8 cellular contexts compared by ENCODE assay signal in genomic region chr11:57712256-57713150, GRCh38. TPM values are rescaled to one million over a fixed set of nuclear protein-coding genes. Genes with fewer than 3 reads are reported as not detected.
DNase-seq lines count a peak whose midpoint lies in the region; ATAC-seq, FAIRE-seq and TF ChIP-seq lines count a peak whose summit lies in the region.

Gene TMX2, plus strand, starts transcription at chr11:57712593. Its CDS starts 26 bp downstream, at chr11:57712619.

- H3K4me3 Mint-ChIP-seq in Calu3 (ENCODE audit: low read depth, unreplicated experiment) = peak within 1 kb of the TSS; percentile 88

- H2AFZ ChIP-seq in OCI-LY1 (ENCODE audit: low read length) = no peak within 1 kb of the TSS

- TF ChIP-seq CTCF in Calu3 (IDR thresholded peaks at IDR 0.05; ENCODE audit: unreplicated experiment) (no peak), OCI-LY1 (IDR thresholded peaks at IDR 0.05; ENCODE audit: low read length) (no peak)

- no peaks in the 10 kb centered on the region for H4K20me1 ChIP-seq in OCI-LY1 (ENCODE audit: insufficient read depth, low read length)

- H3K9me2 ChIP-seq in OCI-LY1 (ENCODE audit: low read depth, low read length) = no peaks in the 10 kb centered on the region

- H3K4me3 ChIP-seq in HUES64 (ENCODE audit: low read length) = peak within 1 kb of the TSS; percentile 95
- H3K4me3 ChIP-seq in OCI-LY1 (ENCODE audit: low read depth, low read length, poor library complexity, severe bottlenecking) = peak within 1 kb of the TSS; percentile 98
- H3K4me3 ChIP-seq in mesodermal cell (ENCODE audit: extremely low read depth, insufficient read depth, low read length, poor library complexity, severe bottlenecking) = peak within 1 kb of the TSS; percentile 94

- CTCF ChIA-PET in Calu3 (lab: Charles Lee) = interaction anchor here (0.7 to 1.4 kb wide), 5 partner anchors 29 to 192 kb away, joined by 3 to 6 read pairs (median 4); partner anchors contain the start of gene SELENOH

- no peaks in the 10 kb centered on the region; the same call in 1 of the 2 replicates for H3F3A ChIP-seq in OCI-LY1 (ENCODE audit: insufficient read depth, low read length)

- peak within 1 kb of the TSS; percentile 88 for H3K27ac Mint-ChIP-seq in Calu3 (ENCODE audit: unreplicated experiment)

- under 1% methylated on average over 53 of the region's 53 CpGs for WGBS in HUES64
- WGBS in mesodermal cell (ENCODE audit: insufficient coverage in 2 of 2), 2 experiments = 0% methylated on average over 40 to 42 of the region's 53 CpGs

- peak; percentile 100 for FAIRE-seq in endometrium (lab: Jason Lieb, UNC)

- peak; percentile 94 for ATAC-seq in GM21447 (IDR thresholded peaks at IDR 0.05; ENCODE audit: unreplicated experiment)

- peak; percentile 94 for DNase-seq in Calu3
- peak; percentile 86 for DNase-seq in activated CD8-positive, alpha-beta memory T cell treated with anti-CD3 and anti-CD28 coated beads, Interleukin-2, amount 50 U/mL, for 4 hours
- peak; percentile 73 to 82 for DNase-seq in stimulated activated CD8-positive, alpha-beta memory T cell treated with anti-CD3 and anti-CD28 coated beads, Interleukin-15, amount 100 ng/mL, for 4 hours (ENCODE audit: low read depth in 2 of 2)

- TSS peak; percentile 76 for BruUV-seq in Calu3 (replicated peaks; lab: Mats Ljungman, UMichigan)

- no peaks in the 10 kb centered on the region for H3K9me3 Mint-ChIP-seq in Calu3 (ENCODE audit: low read depth, unreplicated experiment)

- H3K27ac ChIP-seq in HUES64 (ENCODE audit: low read depth, low read length) (peak within 1 kb of the TSS; percentile 95), OCI-LY1 (ENCODE audit: low read depth, low read length, poor library complexity, severe bottlenecking) (peak within 1 kb of the TSS; percentile 78), mesodermal cell (ENCODE audit: low read depth, low read length, severe bottlenecking) (peak within 1 kb of the TSS; percentile 92)

- H3K79me2 ChIP-seq in OCI-LY1 (ENCODE audit: insufficient read depth, low read length) = peaks cover 27% of the 10 kb centered on the region

- no peaks in the 10 kb centered on the region for H3K9me3 ChIP-seq in HUES64 (ENCODE audit: insufficient read depth, low read depth, low read length)
- H3K9me3 ChIP-seq in OCI-LY1 (ENCODE audit: low read length) = no peaks in the 10 kb centered on the region
- no peaks in the 10 kb centered on the region for H3K9me3 ChIP-seq in mesodermal cell (ENCODE audit: control insufficient read depth, low read length)

- peaks cover 10% of the 10 kb centered on the region for H3K36me3 ChIP-seq in HUES64 (ENCODE audit: insufficient read depth, low read length)
- peaks cover 19% of the 10 kb centered on the region for H3K36me3 ChIP-seq in OCI-LY1 (ENCODE audit: insufficient read depth, low read length)
- H3K36me3 ChIP-seq in mesodermal cell (ENCODE audit: control insufficient read depth, insufficient read depth, low read length) = peaks cover 30% of the 10 kb centered on the region

- H3K27me3 Mint-ChIP-seq in Calu3 (ENCODE audit: unreplicated experiment) = no peaks in the 10 kb centered on the region

- H3K36me3 Mint-ChIP-seq in Calu3 (ENCODE audit: insufficient read depth, unreplicated experiment) = peaks cover 52% of the 10 kb centered on the region

- H3K9ac ChIP-seq in HUES64 (ENCODE audit: low read depth, low read length) = peak within 1 kb of the TSS; percentile 92
- H3K9ac ChIP-seq in OCI-LY1 (ENCODE audit: low read length) = peak within 1 kb of the TSS; percentile 98

- H3K4me1 ChIP-seq in HUES64 (ENCODE audit: insufficient read depth, low read length) = peaks cover 3% of the 10 kb centered on the region; the same call in 1 of the 2 replicates
- H3K4me1 ChIP-seq in OCI-LY1 (ENCODE audit: insufficient read depth, low read length, severe bottlenecking) = peaks cover 28% of the 10 kb centered on the region
- peaks cover 5% of the 10 kb centered on the region for H3K4me1 ChIP-seq in mesodermal cell (ENCODE audit: control insufficient read depth, insufficient read depth, low read length, poor library complexity, severe bottlenecking)

- peaks cover 26% of the 10 kb centered on the region for H3K4me1 Mint-ChIP-seq in Calu3 (ENCODE audit: low read depth, unreplicated experiment)

- peak within 1 kb of the TSS; percentile 74 for H3K4me2 ChIP-seq in OCI-LY1 (ENCODE audit: low read length)

- intact Hi-C loops in Calu3 (cut with micrococcal nuclease; ENCODE audit: unreplicated experiment) = loop anchor here (5.0 kb wide), 1 partner anchor 45 kb away; the partner anchor contains the start of gene ZDHHC5

- no peaks in the 10 kb centered on the region for H3K27me3 ChIP-seq in HUES64 (ENCODE audit: insufficient read depth, low read length)
- no peaks in the 10 kb centered on the region for H3K27me3 ChIP-seq in OCI-LY1 (ENCODE audit: insufficient read depth, low read length)

RNA-seq across cellular contexts. Expression of gene TMX2, which starts in this region (rescaled TPM):
- total RNA-seq in Calu3 (2022) = 146 and 152 TPM in 2 replicates
- polyA plus RNA-seq in HUES64 (2013, experiment 1 of 2) = 78.9 TPM
- polyA plus RNA-seq in HUES64 (2013, experiment 2 of 2) = 70.8 TPM
- polyA plus RNA-seq in mesodermal cell (2013, experiment 1 of 2) = 49.9 TPM
- 47.1 TPM for polyA plus RNA-seq in mesodermal cell (2013, experiment 2 of 2)

Comparison
In these comparisons a context has a peak if more than half of its experiments do, and no peak if none do; other contexts are left out.
1. Peak in every context shown above with its lines: DNase-seq, ATAC-seq, H3K4me3 ChIP-seq and H3K27ac ChIP-seq.